1 cellular context compared by ENCODE assay signal in the genomic region with DNA sequence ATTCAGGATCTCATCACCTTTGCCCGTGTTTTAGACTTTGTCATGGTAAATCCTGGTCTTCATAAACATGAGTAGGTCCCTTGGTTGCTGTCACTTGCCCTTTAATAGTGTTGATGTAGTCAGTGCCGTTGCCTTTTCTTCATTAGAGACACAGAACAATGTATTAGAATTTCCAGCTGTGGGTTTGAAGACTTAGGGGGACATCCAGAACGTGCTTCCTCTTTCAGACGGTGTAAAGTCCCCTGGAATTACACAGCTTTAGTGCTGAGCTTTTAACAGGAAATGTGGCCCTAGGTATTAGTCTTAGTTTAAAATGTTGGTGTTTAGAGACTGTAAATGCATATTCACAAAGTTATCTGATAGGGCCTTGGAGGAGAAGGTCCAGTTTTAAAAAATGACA.
TF ChIP-seq lines count a peak whose summit lies in the region.

No MANE protein-coding gene starts in this region.

TF ChIP-seq in GM12878, 131 proteins besides CTCF, POLR2A, EP300 and RAD21 (continued from another document and continues in another):
- TF ChIP-seq, protein P1, sequence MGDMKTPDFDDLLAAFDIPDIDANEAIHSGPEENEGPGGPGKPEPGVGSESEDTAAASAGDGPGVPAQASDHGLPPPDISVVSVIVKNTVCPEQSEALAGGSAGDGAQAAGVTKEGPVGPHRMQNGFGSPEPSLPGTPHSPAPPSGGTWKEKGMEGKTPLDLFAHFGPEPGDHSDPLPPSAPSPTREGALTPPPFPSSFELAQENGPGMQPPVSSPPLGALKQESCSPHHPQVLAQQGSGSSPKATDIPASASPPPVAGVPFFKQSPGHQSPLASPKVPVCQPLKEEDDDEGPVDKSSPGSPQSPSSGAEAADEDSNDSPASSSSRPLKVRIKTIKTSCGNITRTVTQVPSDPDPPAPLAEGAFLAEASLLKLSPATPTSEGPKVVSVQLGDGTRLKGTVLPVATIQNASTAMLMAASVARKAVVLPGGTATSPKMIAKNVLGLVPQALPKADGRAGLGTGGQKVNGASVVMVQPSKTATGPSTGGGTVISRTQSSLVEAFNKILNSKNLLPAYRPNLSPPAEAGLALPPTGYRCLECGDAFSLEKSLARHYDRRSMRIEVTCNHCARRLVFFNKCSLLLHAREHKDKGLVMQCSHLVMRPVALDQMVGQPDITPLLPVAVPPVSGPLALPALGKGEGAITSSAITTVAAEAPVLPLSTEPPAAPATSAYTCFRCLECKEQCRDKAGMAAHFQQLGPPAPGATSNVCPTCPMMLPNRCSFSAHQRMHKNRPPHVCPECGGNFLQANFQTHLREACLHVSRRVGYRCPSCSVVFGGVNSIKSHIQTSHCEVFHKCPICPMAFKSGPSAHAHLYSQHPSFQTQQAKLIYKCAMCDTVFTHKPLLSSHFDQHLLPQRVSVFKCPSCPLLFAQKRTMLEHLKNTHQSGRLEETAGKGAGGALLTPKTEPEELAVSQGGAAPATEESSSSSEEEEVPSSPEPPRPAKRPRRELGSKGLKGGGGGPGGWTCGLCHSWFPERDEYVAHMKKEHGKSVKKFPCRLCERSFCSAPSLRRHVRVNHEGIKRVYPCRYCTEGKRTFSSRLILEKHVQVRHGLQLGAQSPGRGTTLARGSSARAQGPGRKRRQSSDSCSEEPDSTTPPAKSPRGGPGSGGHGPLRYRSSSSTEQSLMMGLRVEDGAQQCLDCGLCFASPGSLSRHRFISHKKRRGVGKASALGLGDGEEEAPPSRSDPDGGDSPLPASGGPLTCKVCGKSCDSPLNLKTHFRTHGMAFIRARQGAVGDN (IDR thresholded peaks at IDR 0.05) = no peak
- TF ChIP-seq RB1 (IDR thresholded peaks at IDR 0.05; ENCODE audit: borderline replicate concordance) (no peak), IRF4 (IDR thresholded peaks at IDR 0.05; ENCODE audit: low read depth, low read length) (no peak), TAF1 (IDR thresholded peaks at IDR 0.05; ENCODE audit: borderline replicate concordance, low read depth, low read length) (no peak), ETV6 (conservative IDR thresholded peaks at IDR 0.05 in 1 of 2, IDR thresholded peaks at IDR 0.05 in 1 of 2; ENCODE audit: borderline replicate concordance in 1 of 2, low read depth in 1 of 2) (peak in 1 of 2 experiments; percentile 49; a peak in 1 of 4 replicates), ELK1 (IDR thresholded peaks at IDR 0.05; ENCODE audit: low read depth, low read length) (no peak), KLF5 (IDR thresholded peaks at IDR 0.05; ENCODE audit: partially characterized antibody) (no peak), ZNF207 (IDR thresholded peaks at IDR 0.05; ENCODE audit: borderline replicate concordance) (no peak), RFX5 (IDR thresholded peaks at IDR 0.05; ENCODE audit: low read depth, low read length) (no peak), E4F1 (IDR thresholded peaks at IDR 0.05; ENCODE audit: borderline replicate concordance, partially characterized antibody) (no peak), SRF (IDR thresholded peaks at IDR 0.05; ENCODE audit: low read depth in 2 of 2, low read length in 2 of 2) (no peak), SMAD1 (IDR thresholded peaks at IDR 0.05; ENCODE audit: low read depth, partially characterized antibody) (no peak), FOS (IDR thresholded peaks at IDR 0.05; ENCODE audit: borderline replicate concordance, extremely low read depth, insufficient read length) (no peak), NR2C1 (IDR thresholded peaks at IDR 0.05) (no peak), GATAD2B (conservative IDR thresholded peaks at IDR 0.05; ENCODE audit: low read depth) (no peak), BCL11A (IDR thresholded peaks at IDR 0.05; ENCODE audit: low read depth, low read length) (no peak), ZNF24 (IDR thresholded peaks at IDR 0.05) (no peak), NBN (IDR thresholded peaks at IDR 0.05) (no peak), HDAC2 (IDR thresholded peaks at IDR 0.05) (no peak), ZBED1 (IDR thresholded peaks at IDR 0.05; ENCODE audit: borderline replicate concordance) (no peak), FOXM1 (IDR thresholded peaks at IDR 0.05; ENCODE audit: low read depth, low read length) (peak; percentile 66; the same call in 1 of the 2 replicates), YY1 (IDR thresholded peaks at IDR 0.05; ENCODE audit: low read depth, low read length) (no peak), WRNIP1 (IDR thresholded peaks at IDR 0.05; ENCODE audit: borderline replicate concordance, low read depth, low read length) (no peak), NRF1 (conservative IDR thresholded peaks at IDR 0.05; ENCODE audit: low read depth, low read length) (no peak), CEBPB (IDR thresholded peaks at IDR 0.05; ENCODE audit: borderline replicate concordance in 1 of 2, low read depth in 2 of 2, low read length in 2 of 2) (no peak), SUPT20H (IDR thresholded peaks at IDR 0.05; ENCODE audit: borderline replicate concordance, control insufficient read depth, low read depth, low read length) (no peak), ATF7 (IDR thresholded peaks at IDR 0.05; ENCODE audit: low read depth) (no peak), SIN3A (IDR thresholded peaks at IDR 0.05; ENCODE audit: low read depth, low read length) (no peak), RCOR1 (conservative IDR thresholded peaks at IDR 0.05; ENCODE audit: low read depth, low read length) (no peak), STAT3 (IDR thresholded peaks at IDR 0.05; ENCODE audit: low read depth, low read length) (no peak), TCF12 (IDR thresholded peaks at IDR 0.05; ENCODE audit: low read depth, low read length) (no peak), CBX3 (IDR thresholded peaks at IDR 0.05; ENCODE audit: borderline replicate concordance, low read depth) (no peak)
- TF ChIP-seq, protein P2, sequence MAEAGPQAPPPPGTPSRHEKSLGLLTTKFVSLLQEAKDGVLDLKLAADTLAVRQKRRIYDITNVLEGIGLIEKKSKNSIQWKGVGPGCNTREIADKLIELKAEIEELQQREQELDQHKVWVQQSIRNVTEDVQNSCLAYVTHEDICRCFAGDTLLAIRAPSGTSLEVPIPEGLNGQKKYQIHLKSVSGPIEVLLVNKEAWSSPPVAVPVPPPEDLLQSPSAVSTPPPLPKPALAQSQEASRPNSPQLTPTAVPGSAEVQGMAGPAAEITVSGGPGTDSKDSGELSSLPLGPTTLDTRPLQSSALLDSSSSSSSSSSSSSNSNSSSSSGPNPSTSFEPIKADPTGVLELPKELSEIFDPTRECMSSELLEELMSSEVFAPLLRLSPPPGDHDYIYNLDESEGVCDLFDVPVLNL (IDR thresholded peaks at IDR 0.05; ENCODE audit: low read depth, low read length) = no peak
- TF ChIP-seq, protein P3, sequence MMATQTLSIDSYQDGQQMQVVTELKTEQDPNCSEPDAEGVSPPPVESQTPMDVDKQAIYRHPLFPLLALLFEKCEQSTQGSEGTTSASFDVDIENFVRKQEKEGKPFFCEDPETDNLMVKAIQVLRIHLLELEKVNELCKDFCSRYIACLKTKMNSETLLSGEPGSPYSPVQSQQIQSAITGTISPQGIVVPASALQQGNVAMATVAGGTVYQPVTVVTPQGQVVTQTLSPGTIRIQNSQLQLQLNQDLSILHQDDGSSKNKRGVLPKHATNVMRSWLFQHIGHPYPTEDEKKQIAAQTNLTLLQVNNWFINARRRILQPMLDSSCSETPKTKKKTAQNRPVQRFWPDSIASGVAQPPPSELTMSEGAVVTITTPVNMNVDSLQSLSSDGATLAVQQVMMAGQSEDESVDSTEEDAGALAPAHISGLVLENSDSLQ (IDR thresholded peaks at IDR 0.05) = peak; percentile 14; the same call in 1 of the 2 replicates
- TF ChIP-seq, protein P4, sequence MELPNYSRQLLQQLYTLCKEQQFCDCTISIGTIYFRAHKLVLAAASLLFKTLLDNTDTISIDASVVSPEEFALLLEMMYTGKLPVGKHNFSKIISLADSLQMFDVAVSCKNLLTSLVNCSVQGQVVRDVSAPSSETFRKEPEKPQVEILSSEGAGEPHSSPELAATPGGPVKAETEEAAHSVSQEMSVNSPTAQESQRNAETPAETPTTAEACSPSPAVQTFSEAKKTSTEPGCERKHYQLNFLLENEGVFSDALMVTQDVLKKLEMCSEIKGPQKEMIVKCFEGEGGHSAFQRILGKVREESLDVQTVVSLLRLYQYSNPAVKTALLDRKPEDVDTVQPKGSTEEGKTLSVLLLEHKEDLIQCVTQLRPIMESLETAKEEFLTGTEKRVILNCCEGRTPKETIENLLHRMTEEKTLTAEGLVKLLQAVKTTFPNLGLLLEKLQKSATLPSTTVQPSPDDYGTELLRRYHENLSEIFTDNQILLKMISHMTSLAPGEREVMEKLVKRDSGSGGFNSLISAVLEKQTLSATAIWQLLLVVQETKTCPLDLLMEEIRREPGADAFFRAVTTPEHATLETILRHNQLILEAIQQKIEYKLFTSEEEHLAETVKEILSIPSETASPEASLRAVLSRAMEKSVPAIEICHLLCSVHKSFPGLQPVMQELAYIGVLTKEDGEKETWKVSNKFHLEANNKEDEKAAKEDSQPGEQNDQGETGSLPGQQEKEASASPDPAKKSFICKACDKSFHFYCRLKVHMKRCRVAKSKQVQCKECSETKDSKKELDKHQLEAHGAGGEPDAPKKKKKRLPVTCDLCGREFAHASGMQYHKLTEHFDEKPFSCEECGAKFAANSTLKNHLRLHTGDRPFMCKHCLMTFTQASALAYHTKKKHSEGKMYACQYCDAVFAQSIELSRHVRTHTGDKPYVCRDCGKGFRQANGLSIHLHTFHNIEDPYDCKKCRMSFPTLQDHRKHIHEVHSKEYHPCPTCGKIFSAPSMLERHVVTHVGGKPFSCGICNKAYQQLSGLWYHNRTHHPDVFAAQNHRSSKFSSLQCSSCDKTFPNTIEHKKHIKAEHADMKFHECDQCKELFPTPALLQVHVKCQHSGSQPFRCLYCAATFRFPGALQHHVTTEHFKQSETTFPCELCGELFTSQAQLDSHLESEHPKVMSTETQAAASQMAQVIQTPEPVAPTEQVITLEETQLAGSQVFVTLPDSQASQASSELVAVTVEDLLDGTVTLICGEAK (IDR thresholded peaks at IDR 0.05; ENCODE audit: borderline replicate concordance) = no peak
- TF ChIP-seq, protein P5, sequence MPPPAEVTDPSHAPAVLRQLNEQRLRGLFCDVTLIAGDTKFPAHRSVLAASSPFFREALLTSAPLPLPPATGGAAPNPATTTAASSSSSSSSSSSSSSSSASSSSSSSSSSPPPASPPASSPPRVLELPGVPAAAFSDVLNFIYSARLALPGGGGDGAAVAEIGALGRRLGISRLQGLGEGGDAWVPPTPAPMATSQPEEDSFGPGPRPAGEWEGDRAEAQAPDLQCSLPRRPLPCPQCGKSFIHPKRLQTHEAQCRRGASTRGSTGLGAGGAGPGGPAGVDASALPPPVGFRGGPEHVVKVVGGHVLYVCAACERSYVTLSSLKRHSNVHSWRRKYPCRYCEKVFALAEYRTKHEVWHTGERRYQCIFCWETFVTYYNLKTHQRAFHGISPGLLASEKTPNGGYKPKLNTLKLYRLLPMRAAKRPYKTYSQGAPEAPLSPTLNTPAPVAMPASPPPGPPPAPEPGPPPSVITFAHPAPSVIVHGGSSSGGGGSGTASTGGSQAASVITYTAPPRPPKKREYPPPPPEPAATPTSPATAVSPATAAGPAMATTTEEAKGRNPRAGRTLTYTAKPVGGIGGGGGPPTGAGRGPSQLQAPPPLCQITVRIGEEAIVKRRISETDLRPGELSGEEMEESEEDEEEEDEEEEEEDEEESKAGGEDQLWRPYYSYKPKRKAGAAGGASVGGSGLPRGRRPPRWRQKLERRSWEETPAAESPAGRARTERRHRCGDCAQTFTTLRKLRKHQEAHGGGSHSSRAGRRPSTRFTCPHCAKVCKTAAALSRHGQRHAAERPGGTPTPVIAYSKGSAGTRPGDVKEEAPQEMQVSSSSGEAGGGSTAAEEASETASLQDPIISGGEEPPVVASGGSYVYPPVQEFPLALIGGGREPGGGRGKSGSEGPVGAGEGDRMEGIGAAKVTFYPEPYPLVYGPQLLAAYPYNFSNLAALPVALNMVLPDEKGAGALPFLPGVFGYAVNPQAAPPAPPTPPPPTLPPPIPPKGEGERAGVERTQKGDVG (CRISPR knock-in tag; IDR thresholded peaks at IDR 0.05) = no peak
- TF ChIP-seq, protein P6, sequence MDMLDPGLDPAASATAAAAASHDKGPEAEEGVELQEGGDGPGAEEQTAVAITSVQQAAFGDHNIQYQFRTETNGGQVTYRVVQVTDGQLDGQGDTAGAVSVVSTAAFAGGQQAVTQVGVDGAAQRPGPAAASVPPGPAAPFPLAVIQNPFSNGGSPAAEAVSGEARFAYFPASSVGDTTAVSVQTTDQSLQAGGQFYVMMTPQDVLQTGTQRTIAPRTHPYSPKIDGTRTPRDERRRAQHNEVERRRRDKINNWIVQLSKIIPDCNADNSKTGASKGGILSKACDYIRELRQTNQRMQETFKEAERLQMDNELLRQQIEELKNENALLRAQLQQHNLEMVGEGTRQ (IDR thresholded peaks at IDR 0.05; ENCODE audit: borderline replicate concordance, low read depth, low read length) = no peak
- TF ChIP-seq, protein P7, sequence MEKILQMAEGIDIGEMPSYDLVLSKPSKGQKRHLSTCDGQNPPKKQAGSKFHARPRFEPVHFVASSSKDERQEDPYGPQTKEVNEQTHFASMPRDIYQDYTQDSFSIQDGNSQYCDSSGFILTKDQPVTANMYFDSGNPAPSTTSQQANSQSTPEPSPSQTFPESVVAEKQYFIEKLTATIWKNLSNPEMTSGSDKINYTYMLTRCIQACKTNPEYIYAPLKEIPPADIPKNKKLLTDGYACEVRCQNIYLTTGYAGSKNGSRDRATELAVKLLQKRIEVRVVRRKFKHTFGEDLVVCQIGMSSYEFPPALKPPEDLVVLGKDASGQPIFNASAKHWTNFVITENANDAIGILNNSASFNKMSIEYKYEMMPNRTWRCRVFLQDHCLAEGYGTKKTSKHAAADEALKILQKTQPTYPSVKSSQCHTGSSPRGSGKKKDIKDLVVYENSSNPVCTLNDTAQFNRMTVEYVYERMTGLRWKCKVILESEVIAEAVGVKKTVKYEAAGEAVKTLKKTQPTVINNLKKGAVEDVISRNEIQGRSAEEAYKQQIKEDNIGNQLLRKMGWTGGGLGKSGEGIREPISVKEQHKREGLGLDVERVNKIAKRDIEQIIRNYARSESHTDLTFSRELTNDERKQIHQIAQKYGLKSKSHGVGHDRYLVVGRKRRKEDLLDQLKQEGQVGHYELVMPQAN (conservative IDR thresholded peaks at IDR 0.05) = no peak
